Comparison of ENCODE assay signal across 1 cellular context in genomic region chr3:71119171-71119570, GRCh38.
TF ChIP-seq lines count a peak whose summit lies in the region.

No MANE protein-coding gene starts in this region.

TF ChIP-seq in IMR-90, 13 proteins besides CTCF, POLR2A, EP300 and RAD21 (continued from another document):
- TF ChIP-seq ELK1 (IDR thresholded peaks at IDR 0.05; ENCODE audit: borderline replicate concordance, low read depth, low read length), result no peak
- no peak for TF ChIP-seq MAZ (IDR thresholded peaks at IDR 0.05; ENCODE audit: borderline replicate concordance, low read depth, low read length)
- TF ChIP-seq USF2 (IDR thresholded peaks at IDR 0.05; ENCODE audit: low read depth, low read length), result no peak
